In genomic region chr11:113778111-113778910, GRCh38 we compare ENCODE assay signal across 9 cellular contexts. TPM values are rescaled to one million over a fixed set of nuclear protein-coding genes. Genes with fewer than 3 reads are reported as not detected.
DNase-seq lines count a peak whose midpoint lies in the region; ATAC-seq, FAIRE-seq and TF ChIP-seq lines count a peak whose summit lies in the region.
"Had no signal": no experiment of that assay in that cellular context is flagged by ENCODE, and none has a peak within 500 bp of the region (broad histone marks: within the 10 kb centered on the region; RNA-seq: fewer than 3 reads in every experiment).

No MANE protein-coding gene starts in this region.

- H3K36me3 ChIP-seq in PC-9 (ENCODE audit: low read depth) (no peaks in the 10 kb centered on the region), pancreas (no peaks in the 10 kb centered on the region), Caco-2 (ENCODE audit: control insufficient read depth, insufficient read depth, low read length) (no peaks in the 10 kb centered on the region)

- intact Hi-C loops in PC-9 (cut with micrococcal nuclease; ENCODE audit: unreplicated experiment): loop anchor here (10.0 kb wide), 1 partner anchor 464 kb away; the partner anchor contains the start of gene TTC12
- intact Hi-C loops in pancreas (cut with DNase I): no loop called here
- intact Hi-C loops in Caco-2 (cut with micrococcal nuclease; ENCODE audit: unreplicated experiment): no loop called here

- H3K4me3 ChIP-seq in PC-9: no peak overlapping the region
- peak overlapping the region in 2 of 4 donors; percentile 13 to 14 for H3K4me3 ChIP-seq in pancreas
- H3K4me3 ChIP-seq in Caco-2 (ENCODE audit: low read depth, low read length): no peak overlapping the region

- H3K4me3 Mint-ChIP-seq in natural killer cell treated with Interleukin-12 subunit alpha and Interleukin-12 subunit beta and Interleukin-15 and Interleukin-18, amount 100 ng/mL, for 72 hours: no peak overlapping the region
- H3K4me3 Mint-ChIP-seq in Caco-2 (ENCODE audit: unreplicated experiment): no peak overlapping the region

- WGBS in pancreas, 2 donors: 27 to 28% methylated on average over 11 of the region's 11 CpGs

- no peak overlapping the region for H3K27ac ChIP-seq in PC-9
- peak overlapping the region; percentile 30 to 83 (median 72) for H3K27ac ChIP-seq in pancreas

- no peak for FAIRE-seq in pancreas (lab: Jason Lieb, UNC)
- FAIRE-seq: GM12891 had no signal

- H3F3A ChIP-seq in PC-9 (ENCODE audit: insufficient read depth, low read depth): peaks cover 3% of the 10 kb centered on the region; the same call in 1 of the 2 replicates

- no peak overlapping the region for H3K27ac Mint-ChIP-seq in natural killer cell treated with Interleukin-12 subunit alpha and Interleukin-12 subunit beta and Interleukin-15 and Interleukin-18, amount 100 ng/mL, for 72 hours
- no peak overlapping the region for H3K27ac Mint-ChIP-seq in Caco-2 (ENCODE audit: unreplicated experiment)

- peak overlapping the region; percentile 52 for H3K4me2 ChIP-seq in PC-9

- DNase-seq in EL: peak; percentile 42
- peak; percentile 18 to 67 for DNase-seq in PC-9
- peak; percentile 8 for DNase-seq in fibroblast of peridontal ligament (ENCODE audit: extremely low read depth)
- DNase-seq in pancreas: peak in 4 of 6 donors; percentile 52 to 64 (median 58)
- DNase-seq in activated effector memory CD4-positive, alpha-beta T cell treated with anti-CD3 and anti-CD28 coated beads, Interleukin-2, amount 50 U/mL, for 16 hours: no peak
- DNase-seq in natural killer cell treated with Interleukin-12 subunit alpha and Interleukin-12 subunit beta and Interleukin-15 and Interleukin-18, amount 100 ng/mL, for 72 hours (ENCODE audit: low spot score): no peak
- no peak for DNase-seq in Caco-2

- H4K20me1 ChIP-seq in PC-9 (ENCODE audit: insufficient read depth): no peaks in the 10 kb centered on the region

- H3K4me1 ChIP-seq in PC-9 (replicated peaks; ENCODE audit: insufficient read depth): no peaks in the 10 kb centered on the region
- H3K4me1 ChIP-seq in pancreas: peaks cover 4 to 7% (median 6%) of the 10 kb centered on the region in 3 donors
- H3K4me1 ChIP-seq in Caco-2: peaks cover 6% of the 10 kb centered on the region

- peaks cover 18 to 25% of the 10 kb centered on the region in 2 donors for H3K27me3 Mint-ChIP-seq in natural killer cell treated with Interleukin-12 subunit alpha and Interleukin-12 subunit beta and Interleukin-15 and Interleukin-18, amount 100 ng/mL, for 72 hours
- peaks cover 3% of the 10 kb centered on the region for H3K27me3 Mint-ChIP-seq in Caco-2 (ENCODE audit: insufficient read depth, unreplicated experiment)

- H3K27me3 ChIP-seq in PC-9 (ENCODE audit: insufficient read depth, low read depth): peaks cover 8% of the 10 kb centered on the region; the same call in 1 of the 2 replicates
- H3K27me3 ChIP-seq in pancreas: no peaks in the 10 kb centered on the region
- peaks cover 1% of the 10 kb centered on the region; the same call in 1 of the 2 replicates for H3K27me3 ChIP-seq in Caco-2 (replicated peaks; ENCODE audit: control insufficient read depth, insufficient read depth, low read length)

- peaks cover 3 to 10% of the 10 kb centered on the region in 2 donors for H3K4me1 Mint-ChIP-seq in natural killer cell treated with Interleukin-12 subunit alpha and Interleukin-12 subunit beta and Interleukin-15 and Interleukin-18, amount 100 ng/mL, for 72 hours (ENCODE audit: low read depth in 2 of 2)
- peaks cover 12% of the 10 kb centered on the region for H3K4me1 Mint-ChIP-seq in Caco-2 (ENCODE audit: low read depth, unreplicated experiment)

- CTCF ChIA-PET in PC-9 (lab: Charles Lee): interaction anchor here (0.7 kb wide), 1 partner anchor 106 kb away, joined by 3 read pairs; no protein-coding TSS in a partner anchor
- CTCF ChIA-PET in Caco-2 (lab: Charles Lee): no interaction called here

- no peaks in the 10 kb centered on the region for H3K9me2 ChIP-seq in PC-9 (ENCODE audit: insufficient read depth)

- TF ChIP-seq CTCF in PC-9 (conservative IDR thresholded peaks at IDR 0.05) (no peak), pancreas (IDR thresholded peaks at IDR 0.05) (no peak), Caco-2 (IDR thresholded peaks at IDR 0.05; ENCODE audit: insufficient read depth in 1 of 2, low read depth in 1 of 2, low read length in 1 of 2, severe bottlenecking in 1 of 2, unreplicated experiment in 1 of 2) (no peak)

- no peaks in the 10 kb centered on the region for H3K36me3 Mint-ChIP-seq in natural killer cell treated with Interleukin-12 subunit alpha and Interleukin-12 subunit beta and Interleukin-15 and Interleukin-18, amount 100 ng/mL, for 72 hours
- peaks cover 4% of the 10 kb centered on the region for H3K36me3 Mint-ChIP-seq in Caco-2 (ENCODE audit: insufficient read depth, unreplicated experiment)

- H3K9me3 ChIP-seq in PC-9 (ENCODE audit: insufficient read depth, low read depth) (no peaks in the 10 kb centered on the region), pancreas (no peaks in the 10 kb centered on the region), Caco-2 (no peaks in the 10 kb centered on the region)

- H3K79me2 ChIP-seq in PC-9 (ENCODE audit: low read depth): peaks cover 1% of the 10 kb centered on the region

- peak; percentile 47 to 64 (median 60) for ATAC-seq in pancreas
- no peak for ATAC-seq in natural killer cell treated with Interleukin-12 subunit alpha and Interleukin-12 subunit beta and Interleukin-15 and Interleukin-18, amount 100 ng/mL, for 72 hours
- no peak for ATAC-seq in GM21529 (IDR thresholded peaks at IDR 0.05; ENCODE audit: unreplicated experiment)

- H3K9me3 Mint-ChIP-seq in natural killer cell treated with Interleukin-12 subunit alpha and Interleukin-12 subunit beta and Interleukin-15 and Interleukin-18, amount 100 ng/mL, for 72 hours: no peaks in the 10 kb centered on the region
- H3K9me3 Mint-ChIP-seq in Caco-2 (ENCODE audit: unreplicated experiment): no peaks in the 10 kb centered on the region

- POLR2A ChIA-PET in PC-9 (lab: Charles Lee; ENCODE audit: unreplicated experiment): no interaction called here
- POLR2A ChIA-PET in Caco-2 (lab: Charles Lee): no interaction called here

- H2AFZ ChIP-seq in PC-9: peak overlapping the region; percentile 34; the same call in 1 of the 2 replicates

- BruUV-seq in PC-9 (replicated peaks; lab: Mats Ljungman, UMichigan) (no TSS peak), Caco-2 (replicated peaks; lab: Mats Ljungman, UMichigan) (no TSS peak)

RNA-seq across cellular contexts. Expression of gene CLDN25, which starts 1.3 kb away (rescaled TPM):
- total RNA-seq in PC-9 (2021): not detected in 2 replicates
- total RNA-seq in pancreas: not detected
- polyA plus RNA-seq in pancreas: not detected
- not detected for total RNA-seq in natural killer cell treated with Interleukin-12 subunit alpha and Interleukin-12 subunit beta and Interleukin-15 and Interleukin-18, amount 100 ng/mL, for 72 hours
- total RNA-seq in Caco-2 (2022): not detected in 2 replicates

RNA-seq across cellular contexts. Expression of gene ZW10, which starts 4.8 kb away (rescaled TPM):
- total RNA-seq in PC-9 (2021): 14.0 and 19.3 TPM in 2 replicates
- 1 to 10 TPM; 6.5 to 8.2 (median 7.2) TPM for total RNA-seq in pancreas
- 1 to 10 TPM; 2.8 to 5.7 TPM for polyA plus RNA-seq in pancreas
- 10 to 100 TPM; 19.6 to 23.8 TPM for total RNA-seq in natural killer cell treated with Interleukin-12 subunit alpha and Interleukin-12 subunit beta and Interleukin-15 and Interleukin-18, amount 100 ng/mL, for 72 hours
- 43.1 and 44.0 TPM in 2 replicates for total RNA-seq in Caco-2 (2022)

Comparison
In these comparisons a context has a peak if more than half of its experiments do, and no peak if none do; other contexts are left out.
1. DNase-seq: peak in EL (single experiment), PC-9 (2 of 2), fibroblast of peridontal ligament (single experiment) and pancreas (4 of 6); none in activated effector memory CD4-positive, alpha-beta T cell treated with anti-CD3 and anti-CD28 coated beads, Interleukin-2, amount 50 U/mL, for 16 hours (single experiment), natural killer cell treated with Interleukin-12 subunit alpha and Interleukin-12 subunit beta and Interleukin-15 and Interleukin-18, amount 100 ng/mL, for 72 hours (single experiment) and Caco-2 (0 of 2).
2. ATAC-seq: peak in pancreas (4 of 4); none in natural killer cell treated with Interleukin-12 subunit alpha and Interleukin-12 subunit beta and Interleukin-15 and Interleukin-18, amount 100 ng/mL, for 72 hours (0 of 2) and GM21529 (single experiment).